Comparison of ENCODE assay signal across 14 cellular contexts in genomic region chr21:45015469-45015860, GRCh38.
"Had no signal": no experiment of that assay in that cellular context is flagged by ENCODE, and none has a peak within 500 bp of the region (broad histone marks: within the 10 kb centered on the region; RNA-seq: fewer than 3 reads in every experiment).

No MANE protein-coding gene starts in this region.

- H3K27ac ChIP-seq: esophagus squamous epithelium, neutrophil, prostate gland had no signal

- H3K9me3 ChIP-seq: ascending aorta, esophagus squamous epithelium, neutrophil, prostate gland, sigmoid colon had no signal

- DNase-seq: activated CD4-positive, CD25-positive, alpha-beta regulatory T cell; activated gamma-delta T cell; activated T-cell treated with anti-CD3 and anti-CD28 coated beads, Interleukin-2, amount 50 U/mL, for 24 hours; esophagus squamous epithelium; foreskin fibroblast; mesendoderm; sigmoid colon; stimulated activated CD4-positive, alpha-beta T cell treated with anti-CD3 and anti-CD28 coated beads, Interleukin-12 subunit alpha, Interleukin-12 subunit beta, amount 100 ng/mL, for 4 hours; stimulated activated naive CD4-positive, alpha-beta T cell treated with Interleukin-2 at 50 U/mL for 16 hours had no signal

- H3K9me3 Mint-ChIP-seq: activated T-cell treated with anti-CD3 and anti-CD28 coated beads, Interleukin-2, amount 50 U/mL, for 24 hours had no signal

- H3K4me3 Mint-ChIP-seq: activated T-cell treated with anti-CD3 and anti-CD28 coated beads, Interleukin-2, amount 50 U/mL, for 24 hours; T-helper 17 cell had no signal

- H3K4me3 ChIP-seq: ascending aorta, esophagus squamous epithelium, prostate gland, sigmoid colon had no signal

- H3K4me1 ChIP-seq: prostate gland had no signal

- H3K36me3 ChIP-seq: ascending aorta, esophagus squamous epithelium, neutrophil, prostate gland, sigmoid colon had no signal

- H3K27me3 ChIP-seq: ascending aorta, sigmoid colon had no signal

- H3K27ac Mint-ChIP-seq: activated T-cell treated with anti-CD3 and anti-CD28 coated beads, Interleukin-2, amount 50 U/mL, for 24 hours; T-helper 17 cell had no signal

- ATAC-seq: left lobe of liver, T-helper 17 cell had no signal
